ENCODE assay signal across 8 cellular contexts in the genomic region with DNA sequence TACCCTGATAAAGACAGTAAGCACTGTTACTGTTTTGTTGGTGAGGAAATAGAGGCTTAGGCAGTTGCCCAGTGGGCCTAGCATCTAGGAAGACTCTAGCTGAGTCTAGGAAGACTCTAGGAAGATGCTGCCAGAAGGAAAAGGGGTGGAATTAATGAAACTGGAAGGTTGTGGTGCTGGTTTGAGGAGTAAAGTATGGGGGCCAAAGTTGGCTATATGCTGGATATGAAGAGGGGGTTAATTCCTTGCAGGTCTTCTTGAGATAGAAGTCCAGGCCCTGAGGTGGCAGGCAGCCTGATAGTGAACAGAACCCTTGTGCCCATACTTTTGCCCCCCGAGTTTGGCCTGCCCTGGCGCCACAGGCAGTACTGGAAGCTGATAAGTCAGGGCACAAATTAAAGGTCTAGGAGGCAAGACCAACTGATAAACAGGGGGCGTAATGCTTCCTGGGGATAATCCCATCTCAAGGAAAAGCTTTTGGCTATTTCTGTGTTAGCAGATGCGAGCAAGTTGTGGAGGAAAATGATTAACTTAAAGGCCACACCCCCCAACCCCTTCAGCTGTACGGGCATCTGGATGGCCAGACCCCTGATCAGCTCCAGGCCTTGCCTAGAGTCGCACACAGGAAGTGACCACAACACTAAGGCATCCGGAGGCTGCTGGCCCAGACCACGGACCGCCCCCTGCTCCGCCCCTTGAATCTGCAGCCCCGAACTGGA. TPM values are rescaled to one million over a fixed set of nuclear protein-coding genes. Genes with fewer than 3 reads are reported as not detected.
DNase-seq lines count a peak whose midpoint lies in the region; ATAC-seq and TF ChIP-seq lines count a peak whose summit lies in the region.

No MANE protein-coding gene starts in this region.

- peaks cover 36% of the 10 kb centered on the region for H3K36me3 Mint-ChIP-seq in WTC11
- peaks cover 38% of the 10 kb centered on the region for H3K36me3 Mint-ChIP-seq in stimulated activated naive CD8-positive, alpha-beta T cell treated with anti-CD3 and anti-CD28 coated beads, Interleukin-15, Interleukin-2, amounts not matched to agents 100 ng/mL and 50 ng/mL, for 24 hours (ENCODE audit: low read depth)

- peak; percentile 30 for TF ChIP-seq POLR2A in NB4 (IDR thresholded peaks at IDR 0.05; ENCODE audit: extremely low read depth, insufficient read length)

- peaks cover 9% of the 10 kb centered on the region for H3K4me1 ChIP-seq in mesendoderm (ENCODE audit: control insufficient read depth, low read depth, low read length)

- peak overlapping the region; percentile 97 for H3K27ac Mint-ChIP-seq in WTC11
- no peak overlapping the region for H3K27ac Mint-ChIP-seq in stimulated activated naive CD8-positive, alpha-beta T cell treated with anti-CD3 and anti-CD28 coated beads, Interleukin-15, Interleukin-2, amounts not matched to agents 100 ng/mL and 50 ng/mL, for 24 hours

- H3K4me3 Mint-ChIP-seq in WTC11, result peak overlapping the region; percentile 28; the same call in 1 of the 2 replicates
- peak overlapping the region; percentile 35 for H3K4me3 Mint-ChIP-seq in stimulated activated naive CD8-positive, alpha-beta T cell treated with anti-CD3 and anti-CD28 coated beads, Interleukin-15, Interleukin-2, amounts not matched to agents 100 ng/mL and 50 ng/mL, for 24 hours

- H3K27me3 ChIP-seq in mesendoderm (ENCODE audit: insufficient read depth, low read length, poor library complexity), result no peaks in the 10 kb centered on the region

- H2AK5ac ChIP-seq in mesendoderm (ENCODE audit: low read length), result no peak overlapping the region

- H2BK120ac ChIP-seq in mesendoderm (ENCODE audit: low read depth, low read length), result no peak overlapping the region

- H3K18ac ChIP-seq in mesendoderm (ENCODE audit: low read length), result no peak overlapping the region

- WGBS in mesendoderm (ENCODE audit: extremely low coverage, insufficient coverage, low lambda C conversion rate), result no CpG with 5 or more reads among the region's 11 CpGs

- no peaks in the 10 kb centered on the region for H3K9me3 Mint-ChIP-seq in WTC11
- H3K9me3 Mint-ChIP-seq in stimulated activated naive CD8-positive, alpha-beta T cell treated with anti-CD3 and anti-CD28 coated beads, Interleukin-15, Interleukin-2, amounts not matched to agents 100 ng/mL and 50 ng/mL, for 24 hours, result no peaks in the 10 kb centered on the region

- peaks cover 19% of the 10 kb centered on the region for H3K36me3 ChIP-seq in mesendoderm (ENCODE audit: control insufficient read depth, insufficient read depth, low read length)

- no peak overlapping the region for H3K23ac ChIP-seq in mesendoderm (ENCODE audit: low read length)

- peaks cover 51% of the 10 kb centered on the region for H3K79me2 ChIP-seq in mesendoderm (ENCODE audit: control insufficient read depth, insufficient read depth, low read length)

- H2BK5ac ChIP-seq in mesendoderm (ENCODE audit: low read length), result peak overlapping the region; percentile 36

- H3K4me3 ChIP-seq in GM12864 (ENCODE audit: low read depth, low read length), result peak overlapping the region; percentile 7; the same call in 1 of the 2 replicates
- peak overlapping the region; percentile 32 for H3K4me3 ChIP-seq in NB4 (ENCODE audit: low read depth, low read length)
- no peak overlapping the region for H3K4me3 ChIP-seq in mesendoderm (ENCODE audit: low read length)

- H2BK15ac ChIP-seq in mesendoderm (replicated peaks; ENCODE audit: low read depth), result no peak overlapping the region

- H3K27ac ChIP-seq in 22Rv1 (peak overlapping the region; percentile 72), mesendoderm (ENCODE audit: low read depth, low read length) (peak overlapping the region; percentile 81)

- H4K8ac ChIP-seq in mesendoderm (ENCODE audit: low read depth, low read length), result no peak overlapping the region

- ATAC-seq in HG02588 (IDR thresholded peaks at IDR 0.05; ENCODE audit: unreplicated experiment) (peak; percentile 44), WTC11 (peak; percentile 81)

- DNase-seq in GM12864 (ENCODE audit: low read depth) (peak; percentile 54), NB4 (ENCODE audit: low read depth) (peak; percentile 87), WTC11 (ENCODE audit: low spot score) (peak; percentile 92), epidermal melanocyte (ENCODE audit: insufficient read length, low spot score) (peak; percentile 92), mesendoderm (peak; percentile 98)

- peaks cover 20% of the 10 kb centered on the region for H3K4me1 Mint-ChIP-seq in WTC11
- peaks cover 50% of the 10 kb centered on the region for H3K4me1 Mint-ChIP-seq in stimulated activated naive CD8-positive, alpha-beta T cell treated with anti-CD3 and anti-CD28 coated beads, Interleukin-15, Interleukin-2, amounts not matched to agents 100 ng/mL and 50 ng/mL, for 24 hours (ENCODE audit: low read depth)

- H3K9ac ChIP-seq in mesendoderm (ENCODE audit: low read length), result peak overlapping the region; percentile 63

- TF ChIP-seq CTCF in 22Rv1 (IDR thresholded peaks at IDR 0.05), result no peak
- TF ChIP-seq CTCF in GM12864 (IDR thresholded peaks at IDR 0.05; ENCODE audit: low read depth, low read length, missing control alignments), result no peak
- no peak for TF ChIP-seq CTCF in NB4 (IDR thresholded peaks at IDR 0.05; ENCODE audit: low read depth, low read length)
- no peak for TF ChIP-seq CTCF in WTC11 (IDR thresholded peaks at IDR 0.05)

- POLR2A ChIA-PET in WTC11 (lab: Charles Lee), result interaction anchor here (0.6 to 2.9 kb wide), 6 partner anchors 12 to 77 kb away, joined by 3 to 11 read pairs (median 4); a partner anchor contains a TSS

- H3K27me3 Mint-ChIP-seq in WTC11 (ENCODE audit: low read depth), result no peaks in the 10 kb centered on the region
- H3K27me3 Mint-ChIP-seq in stimulated activated naive CD8-positive, alpha-beta T cell treated with anti-CD3 and anti-CD28 coated beads, Interleukin-15, Interleukin-2, amounts not matched to agents 100 ng/mL and 50 ng/mL, for 24 hours, result no peaks in the 10 kb centered on the region

- peaks cover 34% of the 10 kb centered on the region for H3K79me1 ChIP-seq in mesendoderm (ENCODE audit: low read length)

- H3K56ac ChIP-seq in mesendoderm (ENCODE audit: low read length), result peak overlapping the region; percentile 85

- no peak overlapping the region for H4K5ac ChIP-seq in mesendoderm (ENCODE audit: low read length)

- H3K4me2 ChIP-seq in mesendoderm (ENCODE audit: low read length), result peak overlapping the region; percentile 15

- CTCF ChIA-PET in WTC11 (lab: Charles Lee), result interaction anchor here (0.7 to 1.7 kb wide), 10 partner anchors 12 to 243 kb away, joined by 3 to 10 read pairs (median 4); a partner anchor contains a TSS

- H3K4ac ChIP-seq in mesendoderm (ENCODE audit: low read depth, low read length), result peak overlapping the region; percentile 39

TF ChIP-seq in WTC11, 78 proteins besides CTCF, POLR2A, EP300 and RAD21:
- TF ChIP-seq, protein P1, sequence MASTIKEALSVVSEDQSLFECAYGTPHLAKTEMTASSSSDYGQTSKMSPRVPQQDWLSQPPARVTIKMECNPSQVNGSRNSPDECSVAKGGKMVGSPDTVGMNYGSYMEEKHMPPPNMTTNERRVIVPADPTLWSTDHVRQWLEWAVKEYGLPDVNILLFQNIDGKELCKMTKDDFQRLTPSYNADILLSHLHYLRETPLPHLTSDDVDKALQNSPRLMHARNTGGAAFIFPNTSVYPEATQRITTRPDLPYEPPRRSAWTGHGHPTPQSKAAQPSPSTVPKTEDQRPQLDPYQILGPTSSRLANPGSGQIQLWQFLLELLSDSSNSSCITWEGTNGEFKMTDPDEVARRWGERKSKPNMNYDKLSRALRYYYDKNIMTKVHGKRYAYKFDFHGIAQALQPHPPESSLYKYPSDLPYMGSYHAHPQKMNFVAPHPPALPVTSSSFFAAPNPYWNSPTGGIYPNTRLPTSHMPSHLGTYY (CRISPR knock-in tag; IDR thresholded peaks at IDR 0.05), result 0 out of 2 replicates have a peak, but pooled peaks have one; percentile 18
- TF ChIP-seq SP1 (CRISPR knock-in tag; conservative IDR thresholded peaks at IDR 0.05) (0 out of 2 replicates have a peak, but pooled peaks have one; percentile 33), ZNF396 (CRISPR knock-in tag; IDR thresholded peaks at IDR 0.05; ENCODE audit: borderline replicate concordance) (no peak), TEAD4 (CRISPR knock-in tag; IDR thresholded peaks at IDR 0.05) (no peak), GTF2I (CRISPR knock-in tag; conservative IDR thresholded peaks at IDR 0.05) (no peak)
- TF ChIP-seq, protein P2, sequence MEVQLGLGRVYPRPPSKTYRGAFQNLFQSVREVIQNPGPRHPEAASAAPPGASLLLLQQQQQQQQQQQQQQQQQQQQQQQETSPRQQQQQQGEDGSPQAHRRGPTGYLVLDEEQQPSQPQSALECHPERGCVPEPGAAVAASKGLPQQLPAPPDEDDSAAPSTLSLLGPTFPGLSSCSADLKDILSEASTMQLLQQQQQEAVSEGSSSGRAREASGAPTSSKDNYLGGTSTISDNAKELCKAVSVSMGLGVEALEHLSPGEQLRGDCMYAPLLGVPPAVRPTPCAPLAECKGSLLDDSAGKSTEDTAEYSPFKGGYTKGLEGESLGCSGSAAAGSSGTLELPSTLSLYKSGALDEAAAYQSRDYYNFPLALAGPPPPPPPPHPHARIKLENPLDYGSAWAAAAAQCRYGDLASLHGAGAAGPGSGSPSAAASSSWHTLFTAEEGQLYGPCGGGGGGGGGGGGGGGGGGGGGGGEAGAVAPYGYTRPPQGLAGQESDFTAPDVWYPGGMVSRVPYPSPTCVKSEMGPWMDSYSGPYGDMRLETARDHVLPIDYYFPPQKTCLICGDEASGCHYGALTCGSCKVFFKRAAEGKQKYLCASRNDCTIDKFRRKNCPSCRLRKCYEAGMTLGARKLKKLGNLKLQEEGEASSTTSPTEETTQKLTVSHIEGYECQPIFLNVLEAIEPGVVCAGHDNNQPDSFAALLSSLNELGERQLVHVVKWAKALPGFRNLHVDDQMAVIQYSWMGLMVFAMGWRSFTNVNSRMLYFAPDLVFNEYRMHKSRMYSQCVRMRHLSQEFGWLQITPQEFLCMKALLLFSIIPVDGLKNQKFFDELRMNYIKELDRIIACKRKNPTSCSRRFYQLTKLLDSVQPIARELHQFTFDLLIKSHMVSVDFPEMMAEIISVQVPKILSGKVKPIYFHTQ (CRISPR knock-in tag; IDR thresholded peaks at IDR 0.05), result peak; percentile 64; the same call in 1 of the 2 replicates
TF ChIP-seq in WTC11: peak in this region for 3.

RNA-seq across cellular contexts. Expression of a gene that starts 3.1 kb away (rescaled TPM):
- 97.7 to 112 TPM (median 110 TPM) in 3 replicates for total RNA-seq in WTC11 (2021)
- 164 TPM for polyA plus RNA-seq in mesendoderm (2013, experiment 1 of 2)
- polyA plus RNA-seq in mesendoderm (2013, experiment 2 of 2), result 171 TPM

RNA-seq across cellular contexts. Expression of a gene that starts 3.2 kb away (rescaled TPM):
- total RNA-seq in WTC11 (2021), result 12.5 to 15.0 TPM (median 14.6 TPM) in 3 replicates
- 26.6 TPM for polyA plus RNA-seq in mesendoderm (2013, experiment 1 of 2)
- polyA plus RNA-seq in mesendoderm (2013, experiment 2 of 2), result 28.9 TPM

RNA-seq across cellular contexts. Expression of a gene that starts 5.4 kb away (rescaled TPM):
- 165 to 186 TPM (median 178 TPM) in 3 replicates for total RNA-seq in WTC11 (2021)
- polyA plus RNA-seq in mesendoderm (2013, experiment 1 of 2), result 209 TPM
- polyA plus RNA-seq in mesendoderm (2013, experiment 2 of 2), result 219 TPM

RNA-seq across cellular contexts. Expression of a gene that starts 12.6 kb away (rescaled TPM):
- total RNA-seq in WTC11 (2021), result 36.2 to 51.4 TPM (median 44.8 TPM) in 3 replicates
- polyA plus RNA-seq in mesendoderm (2013, experiment 1 of 2), result 28.7 TPM
- 27.8 TPM for polyA plus RNA-seq in mesendoderm (2013, experiment 2 of 2)

RNA-seq across cellular contexts. Expression of a gene that starts 49.0 kb away (rescaled TPM):
- total RNA-seq in WTC11 (2021), result 11.5 to 14.2 TPM (median 12.6 TPM) in 3 replicates
- 2.9 TPM for polyA plus RNA-seq in mesendoderm (2013, experiment 1 of 2)
- polyA plus RNA-seq in mesendoderm (2013, experiment 2 of 2), result 3.0 TPM
